ENCODE assay signal across 1 cellular context in genomic region chr9:133054194-133054890, GRCh38.
TF ChIP-seq lines count a peak whose summit lies in the region.

No MANE protein-coding gene starts in this region.

TF ChIP-seq in K562, 482 proteins besides CTCF, POLR2A, EP300 and RAD21:
- TF ChIP-seq RNF219 (CRISPR knock-in tag; IDR thresholded peaks at IDR 0.05) (no peak), MYC (IDR thresholded peaks at IDR 0.05; ENCODE audit: low read depth, low read length) (no peak), MYC (CRISPR knock-in tag; IDR thresholded peaks at IDR 0.05; ENCODE audit: borderline replicate concordance, low read depth) (no peak), CLOCK (CRISPR knock-in tag; IDR thresholded peaks at IDR 0.05; ENCODE audit: borderline replicate concordance) (no peak), POLR2G (IDR thresholded peaks at IDR 0.05; ENCODE audit: low read depth, low read length) (peak; percentile 29; the same call in 1 of the 2 replicates), RBBP5 (IDR thresholded peaks at IDR 0.05; ENCODE audit: borderline replicate concordance, insufficient read depth, low read length, poor library complexity, severe bottlenecking) (no peak), HBP1 (CRISPR knock-in tag; IDR thresholded peaks at IDR 0.05) (no peak), CREM (IDR thresholded peaks at IDR 0.05; ENCODE audit: low read depth) (no peak), UBTF (IDR thresholded peaks at IDR 0.05; ENCODE audit: borderline replicate concordance in 1 of 2, low read depth in 2 of 2, low read length in 2 of 2) (no peak)
